1 cellular context compared by ENCODE assay signal in genomic region chr1:161044908-161045748, GRCh38.
TF ChIP-seq lines count a peak whose summit lies in the region.

No MANE protein-coding gene starts in this region.

TF ChIP-seq in HEK293, 187 proteins besides CTCF, POLR2A, EP300 and RAD21 (continued from another document):
- TF ChIP-seq ZBTB44 (tag by site-specific recombination; IDR thresholded peaks at IDR 0.05), result no peak
- 0 out of 2 replicates have a peak, but pooled peaks have one; percentile 11 for TF ChIP-seq ZNF10 (tag by site-specific recombination; IDR thresholded peaks at IDR 0.05)
- TF ChIP-seq ZNF76 (tag by site-specific recombination; IDR thresholded peaks at IDR 0.05; ENCODE audit: borderline replicate concordance, low read depth), result peak; percentile 35; the same call in 1 of the 2 replicates
- peak; percentile 93 for TF ChIP-seq ZBTB17 (tag by site-specific recombination; IDR thresholded peaks at IDR 0.05)
- 0 out of 2 replicates have a peak, but pooled peaks have one; percentile 26 for TF ChIP-seq ZFP37 (tag by site-specific recombination; IDR thresholded peaks at IDR 0.05)
- no peak for TF ChIP-seq ZNF488 (tag by site-specific recombination; IDR thresholded peaks at IDR 0.05)
- TF ChIP-seq ZEB2 (tag by site-specific recombination; IDR thresholded peaks at IDR 0.05), result peak; percentile 35; the same call in 1 of the 2 replicates
- TF ChIP-seq ZNF704 (tag by site-specific recombination; IDR thresholded peaks at IDR 0.05), result no peak
- TF ChIP-seq ZNF624 (tag by site-specific recombination; IDR thresholded peaks at IDR 0.05), result no peak
- no peak for TF ChIP-seq ZNF777 (tag by site-specific recombination; IDR thresholded peaks at IDR 0.05; ENCODE audit: borderline replicate concordance)
